13 cellular contexts compared by ENCODE assay signal in genomic region chr3:42667523-42668402, GRCh38. TPM values are rescaled to one million over a fixed set of nuclear protein-coding genes. Genes with fewer than 3 reads are reported as not detected.
DNase-seq lines count a peak whose midpoint lies in the region; ATAC-seq and TF ChIP-seq lines count a peak whose summit lies in the region.
"Had no signal": no experiment of that assay in that cellular context is flagged by ENCODE, and none has a peak within 500 bp of the region (broad histone marks: within the 10 kb centered on the region; RNA-seq: fewer than 3 reads in every experiment).

No MANE protein-coding gene starts in this region.

- intact Hi-C loops in gastrocnemius medialis (cut with DNase I; ENCODE audit: low total_unique reads), result no loop called here

- H3K27ac Mint-ChIP-seq in endodermal cell, result no peak overlapping the region

- H3K9ac ChIP-seq in endodermal cell (ENCODE audit: extremely low read depth, low read length, poor library complexity, severe bottlenecking), result no peak overlapping the region

- TF ChIP-seq CTCF in endodermal cell (conservative IDR thresholded peaks at IDR 0.05), result no peak
- TF ChIP-seq CTCF in gastrocnemius medialis (IDR thresholded peaks at IDR 0.05 in 4 of 5, conservative IDR thresholded peaks at IDR 0.05 in 1 of 5), result no peak

- peaks cover 2% of the 10 kb centered on the region for H3K4me1 Mint-ChIP-seq in endodermal cell

- no peaks in the 10 kb centered on the region for H3K36me3 ChIP-seq in endodermal cell (ENCODE audit: control insufficient read depth, insufficient read depth, low read length)
- no peaks in the 10 kb centered on the region for H3K36me3 ChIP-seq in gastrocnemius medialis

- peak in 1 of 2 donors; percentile 31 for ATAC-seq in gastrocnemius medialis
- ATAC-seq in HG02571 (IDR thresholded peaks at IDR 0.05; ENCODE audit: unreplicated experiment), result no peak

- H3K27ac ChIP-seq in endodermal cell (ENCODE audit: low read depth, low read length) (no peak overlapping the region), gastrocnemius medialis (peak overlapping the region; percentile 74 to 83 (median 81))

- no peak overlapping the region for H3K4me3 Mint-ChIP-seq in endodermal cell

- H3K4me3 ChIP-seq in endodermal cell (ENCODE audit: low read length) (no peak overlapping the region), gastrocnemius medialis (no peak overlapping the region)
- H3K4me3 ChIP-seq: smooth muscle cell had no signal

- H3K27me3 ChIP-seq in endodermal cell (ENCODE audit: control insufficient read depth, insufficient read depth, low read length, poor library complexity, severe bottlenecking) (peaks cover 6% of the 10 kb centered on the region), gastrocnemius medialis (no peaks in the 10 kb centered on the region)

- H3K36me3 Mint-ChIP-seq in endodermal cell (ENCODE audit: low read depth), result no peaks in the 10 kb centered on the region

- no peaks in the 10 kb centered on the region for H3K9me3 Mint-ChIP-seq in endodermal cell

- in situ Hi-C loops in gastrocnemius medialis (cut with MboI; ENCODE audit: low sequenced_read_pairs in 4 of 4), result no loop called here

- peak; percentile 21 to 74 (median 66) for DNase-seq in NCI-H1417 (lab: John Stamatoyannopoulos, UW)
- no peak for DNase-seq in NCI-H1417 treated with DMSO at 0.1 percent for 48 hours (lab: John Stamatoyannopoulos, UW)
- peak; percentile 53 for DNase-seq in NCI-H510A (lab: John Stamatoyannopoulos, UW)
- peak; percentile 41 for DNase-seq in endodermal cell
- DNase-seq in gastrocnemius medialis, result peak in 1 of 2 donors; percentile 39
- DNase-seq in NCI-H1048 (lab: John Stamatoyannopoulos, UW), result no peak
- DNase-seq in NCI-H526 (lab: John Stamatoyannopoulos, UW), result no peak
- DNase-seq: GDM1, NCI-H2081 had no signal

- no peaks in the 10 kb centered on the region for H3K4me1 ChIP-seq in endodermal cell (ENCODE audit: control insufficient read depth, insufficient read depth, low read length)
- peaks cover 26 to 33% of the 10 kb centered on the region in 2 donors for H3K4me1 ChIP-seq in gastrocnemius medialis

- H3K9me3 ChIP-seq in endodermal cell (ENCODE audit: control insufficient read depth, low read length) (no peaks in the 10 kb centered on the region), gastrocnemius medialis (no peaks in the 10 kb centered on the region)

- peak in 1 of 2 donors; percentile 9 for TF ChIP-seq POLR2A in gastrocnemius medialis (IDR thresholded peaks at IDR 0.05)

- peaks cover 3% of the 10 kb centered on the region for H3K27me3 Mint-ChIP-seq in endodermal cell (ENCODE audit: insufficient read depth)

- 73 to 79% methylated on average over 5 to 8 of the region's 8 CpGs for WGBS in endodermal cell (ENCODE audit: insufficient coverage in 1 of 2, insufficient read length in 1 of 2), 2 experiments

RNA-seq across cellular contexts. Expression of gene ZBTB47, which starts 14.3 kb away (rescaled TPM):
- total RNA-seq in endodermal cell (1 to 10 TPM; 4.6 to 7.2 TPM), gastrocnemius medialis (100 to 1,000 TPM; 141 to 256 (median 167) TPM)
- 7.1 TPM for polyA plus RNA-seq in endodermal cell (2013, experiment 1 of 2)
- polyA plus RNA-seq in endodermal cell (2013, experiment 2 of 2), result 6.2 TPM

RNA-seq across cellular contexts. Expression of gene KLHL40, which starts 17.6 kb away (rescaled TPM):
- total RNA-seq in endodermal cell, result not detected
- 0.21 TPM for polyA plus RNA-seq in endodermal cell (2013, experiment 1 of 2)
- 0.21 TPM for polyA plus RNA-seq in endodermal cell (2013, experiment 2 of 2)
- total RNA-seq in gastrocnemius medialis, result 100 to 1,000 TPM; 197 to 682 (median 397) TPM
- total RNA-seq: chondrocyte, glomerular endothelial cell, smooth muscle cell had no signal
- polyA plus RNA-seq: smooth muscle cell had no signal

RNA-seq across cellular contexts. Expression of gene HHATL, which starts 34.8 kb away (rescaled TPM):
- not detected for total RNA-seq in endodermal cell
- not detected for polyA plus RNA-seq in endodermal cell (2013, experiment 1 of 2)
- not detected for polyA plus RNA-seq in endodermal cell (2013, experiment 2 of 2)
- total RNA-seq in gastrocnemius medialis, result 100 to 1,000 TPM in 2 of 4 donors, 10 to 100 TPM in 2; 78.0 to 309 (median 164) TPM
- total RNA-seq: chondrocyte, glomerular endothelial cell, smooth muscle cell had no signal
- polyA plus RNA-seq: smooth muscle cell had no signal

Comparison
In these comparisons a context has a peak if more than half of its experiments do, and no peak if none do; other contexts are left out.
1. DNase-seq: peak in NCI-H1417 (3 of 3), NCI-H510A (single experiment) and endodermal cell (single experiment); none in NCI-H1417 treated with DMSO at 0.1 percent for 48 hours (single experiment), NCI-H1048 (single experiment) and NCI-H526 (0 of 2).
2. RNA of gene ZBTB47, which starts 14.3 kb away (total RNA-seq): 141 to 256 TPM in gastrocnemius medialis; 4.6 to 7.2 TPM in endodermal cell; every median in the first group is over 10 times any median in the second.
3. RNA of gene KLHL40, which starts 17.6 kb away (total RNA-seq): 197 to 682 TPM in gastrocnemius medialis; not detected in endodermal cell; every median in the first group is over 100 times any median in the second.
4. RNA of gene HHATL, which starts 34.8 kb away (total RNA-seq): 78.0 to 309 TPM in gastrocnemius medialis; not detected in endodermal cell; every median in the first group is over 10 times any median in the second.